ENCODE assay signal across 1 cellular context in the genomic region with DNA sequence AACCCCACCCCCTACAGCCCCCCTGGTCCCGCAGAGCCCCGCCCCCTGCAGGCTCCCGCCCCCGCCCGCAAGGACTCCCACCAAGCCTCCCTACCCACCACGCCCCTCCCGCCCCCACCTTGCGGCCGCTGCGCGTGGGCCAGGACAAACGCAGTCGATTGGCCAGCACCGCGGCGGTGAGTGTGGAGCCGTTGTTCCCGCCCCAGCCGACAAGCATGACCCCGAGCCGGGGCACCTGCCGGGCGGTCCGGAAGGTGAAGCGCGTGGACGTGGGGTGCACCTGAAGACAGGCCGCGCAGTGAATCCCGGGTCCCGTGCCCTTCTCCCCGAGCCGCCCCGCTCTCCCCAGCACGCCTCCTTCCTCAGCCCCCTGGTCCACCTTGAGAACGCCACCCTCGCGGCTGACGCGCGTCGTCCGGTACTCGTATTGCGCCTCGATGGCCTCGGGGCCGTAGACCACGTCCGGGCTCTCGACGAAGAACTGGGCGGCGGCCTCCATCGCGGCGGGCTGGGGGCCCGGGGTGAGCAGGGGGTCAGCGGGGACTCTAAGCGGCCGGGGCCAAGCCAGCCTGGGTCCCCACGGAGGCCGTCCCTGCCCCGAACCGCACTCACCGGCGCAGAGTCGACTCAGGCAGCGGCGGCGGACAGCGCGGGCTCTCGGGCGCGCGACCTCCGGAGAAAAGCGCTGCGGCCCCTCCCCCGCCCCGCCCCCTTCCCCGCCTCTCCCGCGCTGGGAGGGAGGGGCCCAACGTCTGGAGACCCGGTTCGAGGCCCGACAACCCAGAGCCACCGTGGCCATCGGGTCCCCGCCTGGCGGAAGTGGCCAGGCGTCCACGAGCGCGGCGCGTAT.
TF ChIP-seq lines count a peak whose summit lies in the region.

Gene ISYNA1 (minus strand): TSS at position 653 of the 850 bp plus-strand sequence. CDS start 154 bp downstream, at position 499.

TF ChIP-seq in HEK293, 187 proteins besides CTCF, POLR2A, EP300 and RAD21 (continued from another document and continues in another):
- TF ChIP-seq, protein P1, sequence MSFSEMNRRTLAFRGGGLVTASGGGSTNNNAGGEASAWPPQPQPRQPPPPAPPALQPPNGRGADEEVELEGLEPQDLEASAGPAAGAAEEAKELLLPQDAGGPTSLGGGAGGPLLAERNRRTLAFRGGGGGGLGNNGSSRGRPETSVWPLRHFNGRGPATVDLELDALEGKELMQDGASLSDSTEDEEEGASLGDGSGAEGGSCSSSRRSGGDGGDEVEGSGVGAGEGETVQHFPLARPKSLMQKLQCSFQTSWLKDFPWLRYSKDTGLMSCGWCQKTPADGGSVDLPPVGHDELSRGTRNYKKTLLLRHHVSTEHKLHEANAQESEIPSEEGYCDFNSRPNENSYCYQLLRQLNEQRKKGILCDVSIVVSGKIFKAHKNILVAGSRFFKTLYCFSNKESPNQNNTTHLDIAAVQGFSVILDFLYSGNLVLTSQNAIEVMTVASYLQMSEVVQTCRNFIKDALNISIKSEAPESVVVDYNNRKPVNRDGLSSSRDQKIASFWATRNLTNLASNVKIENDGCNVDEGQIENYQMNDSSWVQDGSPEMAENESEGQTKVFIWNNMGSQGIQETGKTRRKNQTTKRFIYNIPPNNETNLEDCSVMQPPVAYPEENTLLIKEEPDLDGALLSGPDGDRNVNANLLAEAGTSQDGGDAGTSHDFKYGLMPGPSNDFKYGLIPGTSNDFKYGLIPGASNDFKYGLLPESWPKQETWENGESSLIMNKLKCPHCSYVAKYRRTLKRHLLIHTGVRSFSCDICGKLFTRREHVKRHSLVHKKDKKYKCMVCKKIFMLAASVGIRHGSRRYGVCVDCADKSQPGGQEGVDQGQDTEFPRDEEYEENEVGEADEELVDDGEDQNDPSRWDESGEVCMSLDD (tag by site-specific recombination; IDR thresholded peaks at IDR 0.05), result peak; percentile 67
- no peak for TF ChIP-seq TRIM28 (IDR thresholded peaks at IDR 0.05; ENCODE audit: borderline replicate concordance, low read length)
- no peak for TF ChIP-seq OVOL3 (tag by site-specific recombination; IDR thresholded peaks at IDR 0.05)
- TF ChIP-seq ZNF555 (tag by site-specific recombination; conservative IDR thresholded peaks at IDR 0.05), result no peak
- TF ChIP-seq, protein P2, sequence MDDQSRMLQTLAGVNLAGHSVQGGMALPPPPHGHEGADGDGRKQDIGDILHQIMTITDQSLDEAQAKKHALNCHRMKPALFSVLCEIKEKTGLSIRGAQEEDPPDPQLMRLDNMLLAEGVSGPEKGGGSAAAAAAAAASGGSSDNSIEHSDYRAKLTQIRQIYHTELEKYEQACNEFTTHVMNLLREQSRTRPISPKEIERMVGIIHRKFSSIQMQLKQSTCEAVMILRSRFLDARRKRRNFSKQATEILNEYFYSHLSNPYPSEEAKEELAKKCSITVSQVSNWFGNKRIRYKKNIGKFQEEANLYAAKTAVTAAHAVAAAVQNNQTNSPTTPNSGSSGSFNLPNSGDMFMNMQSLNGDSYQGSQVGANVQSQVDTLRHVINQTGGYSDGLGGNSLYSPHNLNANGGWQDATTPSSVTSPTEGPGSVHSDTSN (CRISPR knock-in tag; IDR thresholded peaks at IDR 0.05), result no peak
- TF ChIP-seq, protein P3, sequence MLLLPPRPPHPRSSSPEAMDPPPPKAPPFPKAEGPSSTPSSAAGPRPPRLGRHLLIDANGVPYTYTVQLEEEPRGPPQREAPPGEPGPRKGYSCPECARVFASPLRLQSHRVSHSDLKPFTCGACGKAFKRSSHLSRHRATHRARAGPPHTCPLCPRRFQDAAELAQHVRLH (tag by site-specific recombination; IDR thresholded peaks at IDR 0.05), result no peak; the same call in 1 of the 2 replicates
- TF ChIP-seq ZBTB44 (tag by site-specific recombination; IDR thresholded peaks at IDR 0.05), result no peak
- no peak for TF ChIP-seq ZNF175 (tag by site-specific recombination; IDR thresholded peaks at IDR 0.05)
- TF ChIP-seq ATF2 (tag by site-specific recombination; IDR thresholded peaks at IDR 0.05; ENCODE audit: low read depth), result no peak
- TF ChIP-seq ZFP41 (tag by site-specific recombination; IDR thresholded peaks at IDR 0.05; ENCODE audit: borderline replicate concordance), result no peak
- no peak; the same call in 1 of the 2 replicates for TF ChIP-seq ZIC2 (tag by site-specific recombination; IDR thresholded peaks at IDR 0.05)
- no peak for TF ChIP-seq ZNF362 (tag by site-specific recombination; IDR thresholded peaks at IDR 0.05)
- peak; percentile 78; the same call in 1 of the 2 replicates for TF ChIP-seq ZNF391 (tag by site-specific recombination; IDR thresholded peaks at IDR 0.05; ENCODE audit: borderline replicate concordance, low read depth)
- TF ChIP-seq, protein P4, sequence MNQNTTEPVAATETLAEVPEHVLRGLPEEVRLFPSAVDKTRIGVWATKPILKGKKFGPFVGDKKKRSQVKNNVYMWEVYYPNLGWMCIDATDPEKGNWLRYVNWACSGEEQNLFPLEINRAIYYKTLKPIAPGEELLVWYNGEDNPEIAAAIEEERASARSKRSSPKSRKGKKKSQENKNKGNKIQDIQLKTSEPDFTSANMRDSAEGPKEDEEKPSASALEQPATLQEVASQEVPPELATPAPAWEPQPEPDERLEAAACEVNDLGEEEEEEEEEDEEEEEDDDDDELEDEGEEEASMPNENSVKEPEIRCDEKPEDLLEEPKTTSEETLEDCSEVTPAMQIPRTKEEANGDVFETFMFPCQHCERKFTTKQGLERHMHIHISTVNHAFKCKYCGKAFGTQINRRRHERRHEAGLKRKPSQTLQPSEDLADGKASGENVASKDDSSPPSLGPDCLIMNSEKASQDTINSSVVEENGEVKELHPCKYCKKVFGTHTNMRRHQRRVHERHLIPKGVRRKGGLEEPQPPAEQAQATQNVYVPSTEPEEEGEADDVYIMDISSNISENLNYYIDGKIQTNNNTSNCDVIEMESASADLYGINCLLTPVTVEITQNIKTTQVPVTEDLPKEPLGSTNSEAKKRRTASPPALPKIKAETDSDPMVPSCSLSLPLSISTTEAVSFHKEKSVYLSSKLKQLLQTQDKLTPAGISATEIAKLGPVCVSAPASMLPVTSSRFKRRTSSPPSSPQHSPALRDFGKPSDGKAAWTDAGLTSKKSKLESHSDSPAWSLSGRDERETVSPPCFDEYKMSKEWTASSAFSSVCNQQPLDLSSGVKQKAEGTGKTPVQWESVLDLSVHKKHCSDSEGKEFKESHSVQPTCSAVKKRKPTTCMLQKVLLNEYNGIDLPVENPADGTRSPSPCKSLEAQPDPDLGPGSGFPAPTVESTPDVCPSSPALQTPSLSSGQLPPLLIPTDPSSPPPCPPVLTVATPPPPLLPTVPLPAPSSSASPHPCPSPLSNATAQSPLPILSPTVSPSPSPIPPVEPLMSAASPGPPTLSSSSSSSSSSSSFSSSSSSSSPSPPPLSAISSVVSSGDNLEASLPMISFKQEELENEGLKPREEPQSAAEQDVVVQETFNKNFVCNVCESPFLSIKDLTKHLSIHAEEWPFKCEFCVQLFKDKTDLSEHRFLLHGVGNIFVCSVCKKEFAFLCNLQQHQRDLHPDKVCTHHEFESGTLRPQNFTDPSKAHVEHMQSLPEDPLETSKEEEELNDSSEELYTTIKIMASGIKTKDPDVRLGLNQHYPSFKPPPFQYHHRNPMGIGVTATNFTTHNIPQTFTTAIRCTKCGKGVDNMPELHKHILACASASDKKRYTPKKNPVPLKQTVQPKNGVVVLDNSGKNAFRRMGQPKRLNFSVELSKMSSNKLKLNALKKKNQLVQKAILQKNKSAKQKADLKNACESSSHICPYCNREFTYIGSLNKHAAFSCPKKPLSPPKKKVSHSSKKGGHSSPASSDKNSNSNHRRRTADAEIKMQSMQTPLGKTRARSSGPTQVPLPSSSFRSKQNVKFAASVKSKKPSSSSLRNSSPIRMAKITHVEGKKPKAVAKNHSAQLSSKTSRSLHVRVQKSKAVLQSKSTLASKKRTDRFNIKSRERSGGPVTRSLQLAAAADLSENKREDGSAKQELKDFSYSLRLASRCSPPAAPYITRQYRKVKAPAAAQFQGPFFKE (tag by site-specific recombination; IDR thresholded peaks at IDR 0.05; ENCODE audit: borderline replicate concordance), result no peak
- TF ChIP-seq, protein P5, sequence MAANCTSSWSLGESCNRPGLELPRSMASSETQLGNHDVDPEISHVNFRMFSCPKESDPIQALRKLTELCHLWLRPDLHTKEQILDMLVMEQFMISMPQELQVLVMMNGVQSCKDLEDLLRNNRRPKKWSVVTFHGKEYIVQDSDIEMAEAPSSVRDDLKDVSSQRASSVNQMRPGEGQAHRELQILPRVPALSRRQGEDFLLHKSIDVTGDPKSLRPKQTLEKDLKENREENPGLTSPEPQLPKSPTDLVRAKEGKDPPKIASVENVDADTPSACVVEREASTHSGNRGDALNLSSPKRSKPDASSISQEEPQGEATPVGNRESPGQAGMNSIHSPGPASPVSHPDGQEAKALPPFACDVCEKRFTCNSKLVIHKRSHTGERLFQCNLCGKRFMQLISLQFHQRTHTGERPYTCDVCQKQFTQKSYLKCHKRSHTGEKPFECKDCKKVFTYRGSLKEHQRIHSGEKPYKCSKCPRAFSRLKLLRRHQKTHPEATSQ (tag by site-specific recombination; IDR thresholded peaks at IDR 0.05), result no peak
- TF ChIP-seq, protein P6, sequence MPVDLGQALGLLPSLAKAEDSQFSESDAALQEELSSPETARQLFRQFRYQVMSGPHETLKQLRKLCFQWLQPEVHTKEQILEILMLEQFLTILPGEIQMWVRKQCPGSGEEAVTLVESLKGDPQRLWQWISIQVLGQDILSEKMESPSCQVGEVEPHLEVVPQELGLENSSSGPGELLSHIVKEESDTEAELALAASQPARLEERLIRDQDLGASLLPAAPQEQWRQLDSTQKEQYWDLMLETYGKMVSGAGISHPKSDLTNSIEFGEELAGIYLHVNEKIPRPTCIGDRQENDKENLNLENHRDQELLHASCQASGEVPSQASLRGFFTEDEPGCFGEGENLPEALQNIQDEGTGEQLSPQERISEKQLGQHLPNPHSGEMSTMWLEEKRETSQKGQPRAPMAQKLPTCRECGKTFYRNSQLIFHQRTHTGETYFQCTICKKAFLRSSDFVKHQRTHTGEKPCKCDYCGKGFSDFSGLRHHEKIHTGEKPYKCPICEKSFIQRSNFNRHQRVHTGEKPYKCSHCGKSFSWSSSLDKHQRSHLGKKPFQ (tag by site-specific recombination; IDR thresholded peaks at IDR 0.05), result no peak
- TF ChIP-seq ZNF548 (tag by site-specific recombination; IDR thresholded peaks at IDR 0.05), result no peak
- TF ChIP-seq ZNF121 (tag by site-specific recombination; IDR thresholded peaks at IDR 0.05), result no peak
- peak; percentile 64 for TF ChIP-seq KLF9 (tag by site-specific recombination; IDR thresholded peaks at IDR 0.05; ENCODE audit: low read depth)
- no peak for TF ChIP-seq ZSCAN30 (tag by site-specific recombination; IDR thresholded peaks at IDR 0.05)
- TF ChIP-seq MYNN (tag by site-specific recombination; IDR thresholded peaks at IDR 0.05; ENCODE audit: borderline replicate concordance), result no peak
- no peak for TF ChIP-seq ZNF184 (tag by site-specific recombination; IDR thresholded peaks at IDR 0.05)
- no peak for TF ChIP-seq ZFP3 (tag by site-specific recombination; IDR thresholded peaks at IDR 0.05; ENCODE audit: low read depth)
- TF ChIP-seq ZNF16 (tag by site-specific recombination; IDR thresholded peaks at IDR 0.05; ENCODE audit: low read depth), result no peak
- peak; percentile 44; the same call in 1 of the 2 replicates for TF ChIP-seq ZNF777 (tag by site-specific recombination; IDR thresholded peaks at IDR 0.05; ENCODE audit: borderline replicate concordance)
- TF ChIP-seq SETDB1 (IDR thresholded peaks at IDR 0.05; ENCODE audit: insufficient read length, low read length), result no peak
- TF ChIP-seq ZFP69B (tag by site-specific recombination; IDR thresholded peaks at IDR 0.05), result no peak
- TF ChIP-seq, protein P7, sequence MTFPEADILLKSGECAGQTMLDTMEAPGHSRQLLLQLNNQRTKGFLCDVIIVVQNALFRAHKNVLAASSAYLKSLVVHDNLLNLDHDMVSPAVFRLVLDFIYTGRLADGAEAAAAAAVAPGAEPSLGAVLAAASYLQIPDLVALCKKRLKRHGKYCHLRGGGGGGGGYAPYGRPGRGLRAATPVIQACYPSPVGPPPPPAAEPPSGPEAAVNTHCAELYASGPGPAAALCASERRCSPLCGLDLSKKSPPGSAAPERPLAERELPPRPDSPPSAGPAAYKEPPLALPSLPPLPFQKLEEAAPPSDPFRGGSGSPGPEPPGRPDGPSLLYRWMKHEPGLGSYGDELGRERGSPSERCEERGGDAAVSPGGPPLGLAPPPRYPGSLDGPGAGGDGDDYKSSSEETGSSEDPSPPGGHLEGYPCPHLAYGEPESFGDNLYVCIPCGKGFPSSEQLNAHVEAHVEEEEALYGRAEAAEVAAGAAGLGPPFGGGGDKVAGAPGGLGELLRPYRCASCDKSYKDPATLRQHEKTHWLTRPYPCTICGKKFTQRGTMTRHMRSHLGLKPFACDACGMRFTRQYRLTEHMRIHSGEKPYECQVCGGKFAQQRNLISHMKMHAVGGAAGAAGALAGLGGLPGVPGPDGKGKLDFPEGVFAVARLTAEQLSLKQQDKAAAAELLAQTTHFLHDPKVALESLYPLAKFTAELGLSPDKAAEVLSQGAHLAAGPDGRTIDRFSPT (tag by site-specific recombination; IDR thresholded peaks at IDR 0.05), result no peak
- TF ChIP-seq YY2 (tag by site-specific recombination; IDR thresholded peaks at IDR 0.05), result no peak
- TF ChIP-seq ZNF423 (tag by site-specific recombination; IDR thresholded peaks at IDR 0.05), result 0 out of 2 replicates have a peak, but pooled peaks have one; percentile 26
- TF ChIP-seq ZNF776 (tag by site-specific recombination; IDR thresholded peaks at IDR 0.05; ENCODE audit: borderline replicate concordance), result no peak
- no peak for TF ChIP-seq ZNF132 (tag by site-specific recombination; IDR thresholded peaks at IDR 0.05; ENCODE audit: borderline replicate concordance)
